14 cellular contexts compared by ENCODE assay signal in genomic region chr10:95675403-95676116, GRCh38.
"Had no signal": no experiment of that assay in that cellular context is flagged by ENCODE, and none has a peak within 500 bp of the region (broad histone marks: within the 10 kb centered on the region; RNA-seq: fewer than 3 reads in every experiment).

No MANE protein-coding gene starts in this region.

- H3K27me3 ChIP-seq: breast epithelium, esophagus muscularis mucosa, sigmoid colon, suprapubic skin had no signal

- H3K4me1 ChIP-seq: breast epithelium, esophagus muscularis mucosa, sigmoid colon, suprapubic skin had no signal

- ATAC-seq: activated T-cell treated with anti-CD3 and anti-CD28 coated beads, Interleukin-2, amount 50 U/mL, for 4 hours; natural killer cell; T-helper 17 cell had no signal

- H3K4me3 ChIP-seq: breast epithelium, esophagus muscularis mucosa, sigmoid colon, suprapubic skin had no signal

- H3K9me3 ChIP-seq: breast epithelium, esophagus muscularis mucosa, sigmoid colon, suprapubic skin had no signal

- DNase-seq: activated CD4-positive, alpha-beta memory T cell treated with anti-CD3 and anti-CD28 coated beads for 36 hours; activated CD4-positive, alpha-beta T cell treated with anti-CD3 and anti-CD28 coated beads for 1 hour; activated gamma-delta T cell; activated naive CD8-positive, alpha-beta T cell treated with anti-CD3 and anti-CD28 coated beads for 36 hours; activated T-cell treated with anti-CD3 and anti-CD28 coated beads, Interleukin-2, amount 50 U/mL, for 4 hours; anterior cingulate cortex; natural killer cell; sigmoid colon; stimulated activated CD4-positive, alpha-beta T cell treated with anti-CD3 and anti-CD28 coated beads, Interleukin-12 subunit alpha, Interleukin-12 subunit beta, amount 100 ng/mL, for 4 hours; stimulated activated naive CD4-positive, alpha-beta T cell; T-helper 17 cell had no signal

- H3K27ac ChIP-seq: breast epithelium, esophagus muscularis mucosa, sigmoid colon, suprapubic skin had no signal
